ENCODE assay signal across 16 cellular contexts in the genomic region with DNA sequence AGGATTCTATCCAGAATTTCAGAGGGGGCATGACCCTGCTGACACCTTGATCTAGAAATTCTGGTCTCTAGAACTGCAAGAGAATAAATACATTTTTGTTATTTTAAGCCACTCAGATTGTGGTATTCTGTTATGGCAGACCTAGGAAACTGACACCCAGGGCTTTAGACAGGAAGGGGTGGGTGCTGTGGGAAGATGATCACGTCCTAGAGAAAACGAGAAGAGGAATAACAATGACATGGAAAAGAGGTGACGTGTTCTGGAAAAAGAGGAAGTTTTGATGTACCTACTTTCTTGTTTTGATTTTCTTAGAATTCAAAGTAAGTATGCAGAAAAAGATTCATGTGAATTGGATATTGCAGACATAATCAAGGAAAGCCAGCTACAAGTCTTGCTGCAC.
"Had no signal": no experiment of that assay in that cellular context is flagged by ENCODE, and none has a peak within 500 bp of the region (broad histone marks: within the 10 kb centered on the region; RNA-seq: fewer than 3 reads in every experiment).

No MANE protein-coding gene starts in this region.

- H3K36me3 Mint-ChIP-seq: activated naive CD8-positive, alpha-beta T cell; brain had no signal

- H3K27me3 Mint-ChIP-seq: activated CD4-positive, alpha-beta memory T cell treated with anti-CD3 and anti-CD28 coated beads, Interleukin-2, amount 10 ng/mL, durations not matched to agents 7 days and 5 days; activated naive CD8-positive, alpha-beta T cell; stimulated activated naive CD8-positive, alpha-beta T cell treated with anti-CD3 and anti-CD28 coated beads, Interleukin-15, amount 100 ng/mL, for 72 hours had no signal

- H3K4me3 ChIP-seq: coronary artery, left ventricle myocardium inferior, mucosa of descending colon, right lobe of liver, upper lobe of left lung had no signal

- ATAC-seq: activated T-cell treated with anti-CD3 and anti-CD28 coated beads, Interleukin-2, amount 50 U/mL, for 4 hours; mucosa of descending colon; right lobe of liver; stimulated activated naive CD8-positive, alpha-beta T cell treated with anti-CD3 and anti-CD28 coated beads, Interleukin-15, amount 100 ng/mL, for 72 hours had no signal

- H3K36me3 ChIP-seq: left ventricle myocardium inferior, right lobe of liver, upper lobe of left lung had no signal

- H3K27ac ChIP-seq: coronary artery, left ventricle myocardium inferior, right lobe of liver, upper lobe of left lung, VCaP had no signal

- DNase-seq: activated CD4-positive, alpha-beta memory T cell treated with anti-CD3 and anti-CD28 coated beads, Interleukin-2, amount 10 ng/mL, durations not matched to agents 7 days and 5 days; activated effector memory CD4-positive, alpha-beta T cell treated with anti-CD3 and anti-CD28 coated beads, Interleukin-2, amount 50 U/mL, for 16 hours; activated T-cell treated with anti-CD3 and anti-CD28 coated beads, Interleukin-2, amount 50 U/mL, for 4 hours; central memory CD4-positive, alpha-beta T cell; effector memory CD4-positive, alpha-beta T cell; foreskin melanocyte; left ventricle myocardium inferior; mucosa of descending colon; right lobe of liver; stimulated activated naive CD8-positive, alpha-beta T cell treated with anti-CD3 and anti-CD28 coated beads, Interleukin-15, amount 100 ng/mL, for 72 hours; upper lobe of left lung had no signal

- H3K27ac Mint-ChIP-seq: activated CD4-positive, alpha-beta memory T cell treated with anti-CD3 and anti-CD28 coated beads, Interleukin-2, amount 10 ng/mL, durations not matched to agents 7 days and 5 days; activated naive CD8-positive, alpha-beta T cell; brain; memory B cell had no signal

- H3K4me1 Mint-ChIP-seq: activated CD4-positive, alpha-beta memory T cell treated with anti-CD3 and anti-CD28 coated beads, Interleukin-2, amount 10 ng/mL, durations not matched to agents 7 days and 5 days had no signal

- H3K4me3 Mint-ChIP-seq: activated CD4-positive, alpha-beta memory T cell treated with anti-CD3 and anti-CD28 coated beads, Interleukin-2, amount 10 ng/mL, durations not matched to agents 7 days and 5 days; activated naive CD8-positive, alpha-beta T cell; activated T-cell treated with anti-CD3 and anti-CD28 coated beads, Interleukin-2, amount 50 U/mL, for 4 hours; brain; memory B cell; stimulated activated naive CD8-positive, alpha-beta T cell treated with anti-CD3 and anti-CD28 coated beads, Interleukin-15, amount 100 ng/mL, for 72 hours had no signal

- H3K9me3 ChIP-seq: right lobe of liver had no signal

- H3K4me1 ChIP-seq: right lobe of liver, upper lobe of left lung had no signal

- H3K27me3 ChIP-seq: right lobe of liver, upper lobe of left lung had no signal
